ENCODE assay signal across 8 cellular contexts in the genomic region with DNA sequence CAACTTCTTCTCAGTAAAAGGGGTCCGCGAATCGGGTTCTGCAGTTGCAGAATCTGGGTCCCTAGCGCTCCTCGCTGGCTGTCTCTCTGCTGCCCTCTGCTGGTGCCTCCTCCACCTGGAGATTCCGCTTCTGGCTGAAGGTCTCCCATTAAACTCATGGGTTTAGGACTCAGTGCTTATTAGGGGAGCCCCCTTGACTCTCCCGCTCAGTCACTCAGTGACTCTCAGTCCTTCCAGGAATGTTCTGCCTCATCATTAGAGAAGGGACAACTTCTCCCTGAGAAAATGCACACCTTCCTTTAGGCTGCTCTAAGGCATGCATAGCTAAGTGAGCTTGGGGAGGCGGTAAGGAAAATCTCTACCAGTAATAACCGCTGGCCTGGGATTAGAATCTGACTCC. TPM values are rescaled to one million over a fixed set of nuclear protein-coding genes. Genes with fewer than 3 reads are reported as not detected.
DNase-seq lines count a peak whose midpoint lies in the region; ATAC-seq and TF ChIP-seq lines count a peak whose summit lies in the region.

No MANE protein-coding gene starts in this region.

- no peaks in the 10 kb centered on the region for H3K9me3 ChIP-seq in prostate gland

- no peaks in the 10 kb centered on the region for H3K36me3 ChIP-seq in prostate gland

- 38% methylated on average over 9 of the region's 9 CpGs for WGBS in prostate gland

- in situ Hi-C loops in SK-MEL-5 (cut with HindIII; ENCODE audit: low pct_unique_long_range_greater_than_20kb, low sequenced_read_pairs): no loop called here

- peak; percentile 74 for ATAC-seq in Right ventricle myocardium superior (ENCODE audit: poor library complexity)
- ATAC-seq in GM19395 (IDR thresholded peaks at IDR 0.05; ENCODE audit: unreplicated experiment): no peak
- no peak for ATAC-seq in HG03565 (IDR thresholded peaks at IDR 0.05; ENCODE audit: unreplicated experiment)

- intact Hi-C loops in Right ventricle myocardium superior (cut with DNase I) (no loop called here), prostate gland (cut with DNase I) (no loop called here)

- no peaks in the 10 kb centered on the region for H3K27me3 ChIP-seq in prostate gland (replicated peaks; ENCODE audit: insufficient read depth)

- TF ChIP-seq CTCF in prostate gland (IDR thresholded peaks at IDR 0.05): peak; percentile 68 to 87 (median 80)

- DNase-seq in GF-D8 (lab: John Stamatoyannopoulos, UW) (peak; percentile 21), HT-29 (ENCODE audit: low spot score) (peak; percentile 84), SK-MEL-5 (ENCODE audit: low read depth, low spot score) (peak; percentile 73), Right ventricle myocardium superior (peak; percentile 85), prostate gland (ENCODE audit: low spot score) (peak; percentile 70)
- peak; percentile 36 to 67 (median 50) for DNase-seq in activated naive CD4-positive, alpha-beta T cell (lab: John Stamatoyannopoulos, UW)

- H3K4me3 ChIP-seq in prostate gland: no peak overlapping the region

- TF ChIP-seq POLR2A in prostate gland (IDR thresholded peaks at IDR 0.05): no peak

- no peaks in the 10 kb centered on the region for H3K4me1 ChIP-seq in prostate gland (replicated peaks)

- no peak overlapping the region for H3K27ac ChIP-seq in prostate gland

RNA-seq across cellular contexts. Expression of a gene that starts 7.1 kb away (rescaled TPM):
- total RNA-seq in HT-29 (2014; rRNA removed; shearing (Covaris generic)): not detected in 2 replicates
- total RNA-seq in SK-MEL-5 (2014; rRNA removed; shearing (Covaris generic)): not detected in 2 replicates
- not detected in 2 replicates for polyA plus RNA-seq in SK-MEL-5 (2015; cell fraction: cytosol; rRNA removed)
- polyA plus RNA-seq in SK-MEL-5 (2015; cell fraction: nucleus; rRNA removed): not detected in 2 replicates
- 2.4 TPM for total RNA-seq in Right ventricle myocardium superior
- total RNA-seq in prostate gland: 1 to 10 TPM in 1 of 2 donors, not detected in 1; 1.3 TPM

RNA-seq across cellular contexts. Expression of a gene that starts 25.5 kb away (rescaled TPM):
- total RNA-seq in HT-29 (2014; rRNA removed; shearing (Covaris generic)): not detected in 2 replicates
- total RNA-seq in SK-MEL-5 (2014; rRNA removed; shearing (Covaris generic)): 0.05 TPM in 1 of 2 replicates, not detected in the other
- polyA plus RNA-seq in SK-MEL-5 (2015; cell fraction: cytosol; rRNA removed): not detected in 2 replicates
- polyA plus RNA-seq in SK-MEL-5 (2015; cell fraction: nucleus; rRNA removed): not detected in 2 replicates
- total RNA-seq in Right ventricle myocardium superior (0.16 TPM), prostate gland (1 to 10 TPM in 1 of 2 donors, not detected in 1; 1.1 TPM)

RNA-seq across cellular contexts. Expression of a gene that starts 55.1 kb away (rescaled TPM):
- total RNA-seq in HT-29 (2014; rRNA removed; shearing (Covaris generic)): 0.08 TPM in 1 of 2 replicates, not detected in the other
- total RNA-seq in SK-MEL-5 (2014; rRNA removed; shearing (Covaris generic)): not detected in 2 replicates
- 0.02 TPM in 1 of 2 replicates, not detected in the other for polyA plus RNA-seq in SK-MEL-5 (2015; cell fraction: cytosol; rRNA removed)
- polyA plus RNA-seq in SK-MEL-5 (2015; cell fraction: nucleus; rRNA removed): not detected in 2 replicates
- total RNA-seq in Right ventricle myocardium superior: not detected
- total RNA-seq in prostate gland: not detected

Comparison
In these comparisons a context has a peak if more than half of its experiments do, and no peak if none do; other contexts are left out.
1. DNase-seq: peak in every context shown above with its lines; median percentile 85 in Right ventricle myocardium superior; 84 in HT-29; 73 in SK-MEL-5; 70 in prostate gland; 50 in activated naive CD4-positive, alpha-beta T cell; 21 in GF-D8.